1 cellular context compared by ENCODE assay signal in the genomic region with DNA sequence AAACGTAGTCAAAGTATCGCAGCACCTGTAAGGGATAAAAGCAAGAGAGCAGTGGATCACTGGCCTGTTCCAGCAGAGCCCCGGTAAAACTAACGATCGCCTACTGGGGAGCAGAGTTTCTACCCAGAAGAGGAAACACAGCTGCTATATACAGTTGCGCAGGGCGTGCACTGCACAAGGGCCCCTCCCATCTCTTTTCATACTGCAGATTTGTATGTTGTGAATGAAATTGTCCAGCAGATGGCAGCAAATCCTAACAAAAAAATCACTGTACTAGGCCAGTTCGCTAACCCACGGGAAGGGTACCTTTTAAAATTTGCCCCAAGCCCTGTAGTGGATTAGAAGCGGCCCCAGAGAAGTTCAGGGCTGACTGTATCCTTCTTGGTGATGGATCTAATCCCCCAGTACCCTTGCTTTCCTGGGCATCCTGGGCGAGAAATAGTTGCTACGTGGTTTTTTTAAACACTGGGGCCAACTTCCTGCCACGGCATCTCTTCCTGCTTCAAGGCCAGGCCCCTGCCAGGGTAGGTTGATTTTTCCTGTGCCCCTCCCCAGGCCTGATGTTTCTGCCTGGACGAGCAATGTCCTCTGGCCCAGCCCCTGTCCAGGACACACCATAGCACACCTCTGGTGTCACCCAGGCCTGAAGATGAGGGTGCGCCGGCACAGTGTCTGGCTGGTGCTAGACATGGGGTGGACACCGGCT.
A peak's percentile ranks its signal among the peaks of the same experiment; 100 is the strongest.
TF ChIP-seq lines count a peak whose summit lies in the region.

No MANE protein-coding gene starts in this region.

TF ChIP-seq in K562, 482 proteins besides CTCF, POLR2A, EP300 and RAD21 (continued from another document and continues in another):
- TF ChIP-seq, protein P1, sequence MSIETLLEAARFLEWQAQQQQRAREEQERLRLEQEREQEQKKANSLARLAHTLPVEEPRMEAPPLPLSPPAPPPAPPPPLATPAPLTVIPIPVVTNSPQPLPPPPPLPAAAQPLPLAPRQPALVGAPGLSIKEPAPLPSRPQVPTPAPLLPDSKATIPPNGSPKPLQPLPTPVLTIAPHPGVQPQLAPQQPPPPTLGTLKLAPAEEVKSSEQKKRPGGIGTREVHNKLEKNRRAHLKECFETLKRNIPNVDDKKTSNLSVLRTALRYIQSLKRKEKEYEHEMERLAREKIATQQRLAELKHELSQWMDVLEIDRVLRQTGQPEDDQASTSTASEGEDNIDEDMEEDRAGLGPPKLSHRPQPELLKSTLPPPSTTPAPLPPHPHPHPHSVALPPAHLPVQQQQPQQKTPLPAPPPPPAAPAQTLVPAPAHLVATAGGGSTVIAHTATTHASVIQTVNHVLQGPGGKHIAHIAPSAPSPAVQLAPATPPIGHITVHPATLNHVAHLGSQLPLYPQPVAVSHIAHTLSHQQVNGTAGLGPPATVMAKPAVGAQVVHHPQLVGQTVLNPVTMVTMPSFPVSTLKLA (conservative IDR thresholded peaks at IDR 0.05), result no peak
- TF ChIP-seq KAT8 (IDR thresholded peaks at IDR 0.05; ENCODE audit: low read depth) (no peak), SMARCA4 (IDR thresholded peaks at IDR 0.05) (no peak), ZC3H8 (IDR thresholded peaks at IDR 0.05) (no peak), ZNF232 (CRISPR knock-in tag; IDR thresholded peaks at IDR 0.05) (no peak), EP400 (IDR thresholded peaks at IDR 0.05) (no peak), CSDE1 (IDR thresholded peaks at IDR 0.05) (no peak), MAZ (CRISPR knock-in tag; conservative IDR thresholded peaks at IDR 0.05 in 1 of 2, IDR thresholded peaks at IDR 0.05 in 1 of 2) (peak; percentile 65 to 95; a peak in 3 of 4 replicates), ETS2 (tag; IDR thresholded peaks at IDR 0.05; ENCODE audit: borderline replicate concordance, poor library complexity, severe bottlenecking) (no peak), FOSL1 (tag; conservative IDR thresholded peaks at IDR 0.05) (no peak), PHF20 (IDR thresholded peaks at IDR 0.05; ENCODE audit: partially characterized antibody) (no peak), SMC3 (conservative IDR thresholded peaks at IDR 0.05; ENCODE audit: insufficient read depth, low read depth, low read length) (peak; percentile 56; the same call in 1 of the 2 replicates), JUND (IDR thresholded peaks at IDR 0.05; ENCODE audit: borderline replicate concordance, low read depth, low read length) (no peak), JUND (tag; IDR thresholded peaks at IDR 0.05; ENCODE audit: borderline replicate concordance, low read depth, low read length) (no peak), SREBF1 (IDR thresholded peaks at IDR 0.05; ENCODE audit: borderline replicate concordance, low read depth, low read length) (no peak), CTBP1 (IDR thresholded peaks at IDR 0.05; ENCODE audit: borderline replicate concordance) (no peak; the same call in 1 of the 2 replicates), BCOR (IDR thresholded peaks at IDR 0.05) (peak; percentile 73; the same call in 1 of the 2 replicates), RB1 (IDR thresholded peaks at IDR 0.05; ENCODE audit: low read depth) (peak; percentile 32; the same call in 1 of the 2 replicates), HNRNPK (IDR thresholded peaks at IDR 0.05; ENCODE audit: low read depth, low read length, poor library complexity, severe bottlenecking) (no peak), PTBP1 (IDR thresholded peaks at IDR 0.05; ENCODE audit: low read depth, low read length) (peak; percentile 91), NRF1 (conservative IDR thresholded peaks at IDR 0.05 in 1 of 2, IDR thresholded peaks at IDR 0.05 in 1 of 2) (peak; percentile 89 to 91), MEF2D (tag; conservative IDR thresholded peaks at IDR 0.05; ENCODE audit: low read depth) (no peak), ZNF780A (CRISPR knock-in tag; IDR thresholded peaks at IDR 0.05) (no peak), SP1 (CRISPR knock-in tag; IDR thresholded peaks at IDR 0.05) (peak; percentile 60), POLR3G (IDR thresholded peaks at IDR 0.05; ENCODE audit: extremely low read depth, insufficient read length, insufficient replicate concordance) (no peak)
- TF ChIP-seq, protein P2, sequence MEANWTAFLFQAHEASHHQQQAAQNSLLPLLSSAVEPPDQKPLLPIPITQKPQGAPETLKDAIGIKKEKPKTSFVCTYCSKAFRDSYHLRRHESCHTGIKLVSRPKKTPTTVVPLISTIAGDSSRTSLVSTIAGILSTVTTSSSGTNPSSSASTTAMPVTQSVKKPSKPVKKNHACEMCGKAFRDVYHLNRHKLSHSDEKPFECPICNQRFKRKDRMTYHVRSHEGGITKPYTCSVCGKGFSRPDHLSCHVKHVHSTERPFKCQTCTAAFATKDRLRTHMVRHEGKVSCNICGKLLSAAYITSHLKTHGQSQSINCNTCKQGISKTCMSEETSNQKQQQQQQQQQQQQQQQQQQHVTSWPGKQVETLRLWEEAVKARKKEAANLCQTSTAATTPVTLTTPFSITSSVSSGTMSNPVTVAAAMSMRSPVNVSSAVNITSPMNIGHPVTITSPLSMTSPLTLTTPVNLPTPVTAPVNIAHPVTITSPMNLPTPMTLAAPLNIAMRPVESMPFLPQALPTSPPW (CRISPR knock-in tag; IDR thresholded peaks at IDR 0.05), result peak; percentile 70
- TF ChIP-seq, protein P3, sequence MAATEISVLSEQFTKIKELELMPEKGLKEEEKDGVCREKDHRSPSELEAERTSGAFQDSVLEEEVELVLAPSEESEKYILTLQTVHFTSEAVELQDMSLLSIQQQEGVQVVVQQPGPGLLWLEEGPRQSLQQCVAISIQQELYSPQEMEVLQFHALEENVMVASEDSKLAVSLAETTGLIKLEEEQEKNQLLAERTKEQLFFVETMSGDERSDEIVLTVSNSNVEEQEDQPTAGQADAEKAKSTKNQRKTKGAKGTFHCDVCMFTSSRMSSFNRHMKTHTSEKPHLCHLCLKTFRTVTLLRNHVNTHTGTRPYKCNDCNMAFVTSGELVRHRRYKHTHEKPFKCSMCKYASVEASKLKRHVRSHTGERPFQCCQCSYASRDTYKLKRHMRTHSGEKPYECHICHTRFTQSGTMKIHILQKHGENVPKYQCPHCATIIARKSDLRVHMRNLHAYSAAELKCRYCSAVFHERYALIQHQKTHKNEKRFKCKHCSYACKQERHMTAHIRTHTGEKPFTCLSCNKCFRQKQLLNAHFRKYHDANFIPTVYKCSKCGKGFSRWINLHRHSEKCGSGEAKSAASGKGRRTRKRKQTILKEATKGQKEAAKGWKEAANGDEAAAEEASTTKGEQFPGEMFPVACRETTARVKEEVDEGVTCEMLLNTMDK (IDR thresholded peaks at IDR 0.05; ENCODE audit: borderline replicate concordance, insufficient read depth, low read depth, low read length, poor library complexity, severe bottlenecking), result no peak
- TF ChIP-seq, protein P4, sequence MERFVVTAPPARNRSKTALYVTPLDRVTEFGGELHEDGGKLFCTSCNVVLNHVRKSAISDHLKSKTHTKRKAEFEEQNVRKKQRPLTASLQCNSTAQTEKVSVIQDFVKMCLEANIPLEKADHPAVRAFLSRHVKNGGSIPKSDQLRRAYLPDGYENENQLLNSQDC (CRISPR knock-in tag; IDR thresholded peaks at IDR 0.05), result no peak
- TF ChIP-seq, protein P5, sequence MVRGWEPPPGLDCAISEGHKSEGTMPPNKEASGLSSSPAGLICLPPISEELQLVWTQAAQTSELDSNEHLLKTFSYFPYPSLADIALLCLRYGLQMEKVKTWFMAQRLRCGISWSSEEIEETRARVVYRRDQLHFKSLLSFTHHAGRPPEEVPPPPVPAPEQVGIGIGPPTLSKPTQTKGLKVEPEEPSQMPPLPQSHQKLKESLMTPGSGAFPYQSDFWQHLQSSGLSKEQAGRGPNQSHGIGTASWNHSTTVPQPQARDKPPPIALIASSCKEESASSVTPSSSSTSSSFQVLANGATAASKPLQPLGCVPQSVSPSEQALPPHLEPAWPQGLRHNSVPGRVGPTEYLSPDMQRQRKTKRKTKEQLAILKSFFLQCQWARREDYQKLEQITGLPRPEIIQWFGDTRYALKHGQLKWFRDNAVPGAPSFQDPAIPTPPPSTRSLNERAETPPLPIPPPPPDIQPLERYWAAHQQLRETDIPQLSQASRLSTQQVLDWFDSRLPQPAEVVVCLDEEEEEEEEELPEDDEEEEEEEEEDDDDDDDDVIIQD (CRISPR knock-in tag; IDR thresholded peaks at IDR 0.05), result no peak
- TF ChIP-seq, protein P6, sequence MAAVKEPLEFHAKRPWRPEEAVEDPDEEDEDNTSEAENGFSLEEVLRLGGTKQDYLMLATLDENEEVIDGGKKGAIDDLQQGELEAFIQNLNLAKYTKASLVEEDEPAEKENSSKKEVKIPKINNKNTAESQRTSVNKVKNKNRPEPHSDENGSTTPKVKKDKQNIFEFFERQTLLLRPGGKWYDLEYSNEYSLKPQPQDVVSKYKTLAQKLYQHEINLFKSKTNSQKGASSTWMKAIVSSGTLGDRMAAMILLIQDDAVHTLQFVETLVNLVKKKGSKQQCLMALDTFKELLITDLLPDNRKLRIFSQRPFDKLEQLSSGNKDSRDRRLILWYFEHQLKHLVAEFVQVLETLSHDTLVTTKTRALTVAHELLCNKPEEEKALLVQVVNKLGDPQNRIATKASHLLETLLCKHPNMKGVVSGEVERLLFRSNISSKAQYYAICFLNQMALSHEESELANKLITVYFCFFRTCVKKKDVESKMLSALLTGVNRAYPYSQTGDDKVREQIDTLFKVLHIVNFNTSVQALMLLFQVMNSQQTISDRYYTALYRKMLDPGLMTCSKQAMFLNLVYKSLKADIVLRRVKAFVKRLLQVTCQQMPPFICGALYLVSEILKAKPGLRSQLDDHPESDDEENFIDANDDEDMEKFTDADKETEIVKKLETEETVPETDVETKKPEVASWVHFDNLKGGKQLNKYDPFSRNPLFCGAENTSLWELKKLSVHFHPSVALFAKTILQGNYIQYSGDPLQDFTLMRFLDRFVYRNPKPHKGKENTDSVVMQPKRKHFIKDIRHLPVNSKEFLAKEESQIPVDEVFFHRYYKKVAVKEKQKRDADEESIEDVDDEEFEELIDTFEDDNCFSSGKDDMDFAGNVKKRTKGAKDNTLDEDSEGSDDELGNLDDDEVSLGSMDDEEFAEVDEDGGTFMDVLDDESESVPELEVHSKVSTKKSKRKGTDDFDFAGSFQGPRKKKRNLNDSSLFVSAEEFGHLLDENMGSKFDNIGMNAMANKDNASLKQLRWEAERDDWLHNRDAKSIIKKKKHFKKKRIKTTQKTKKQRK (IDR thresholded peaks at IDR 0.05; ENCODE audit: borderline replicate concordance, low read depth, low read length), result 0 out of 2 replicates have a peak, but pooled peaks have one; percentile 50
- TF ChIP-seq, protein P7, sequence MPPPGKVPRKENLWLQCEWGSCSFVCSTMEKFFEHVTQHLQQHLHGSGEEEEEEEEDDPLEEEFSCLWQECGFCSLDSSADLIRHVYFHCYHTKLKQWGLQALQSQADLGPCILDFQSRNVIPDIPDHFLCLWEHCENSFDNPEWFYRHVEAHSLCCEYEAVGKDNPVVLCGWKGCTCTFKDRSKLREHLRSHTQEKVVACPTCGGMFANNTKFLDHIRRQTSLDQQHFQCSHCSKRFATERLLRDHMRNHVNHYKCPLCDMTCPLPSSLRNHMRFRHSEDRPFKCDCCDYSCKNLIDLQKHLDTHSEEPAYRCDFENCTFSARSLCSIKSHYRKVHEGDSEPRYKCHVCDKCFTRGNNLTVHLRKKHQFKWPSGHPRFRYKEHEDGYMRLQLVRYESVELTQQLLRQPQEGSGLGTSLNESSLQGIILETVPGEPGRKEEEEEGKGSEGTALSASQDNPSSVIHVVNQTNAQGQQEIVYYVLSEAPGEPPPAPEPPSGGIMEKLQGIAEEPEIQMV (tag; conservative IDR thresholded peaks at IDR 0.05; ENCODE audit: low read depth), result no peak
- TF ChIP-seq, protein P8, sequence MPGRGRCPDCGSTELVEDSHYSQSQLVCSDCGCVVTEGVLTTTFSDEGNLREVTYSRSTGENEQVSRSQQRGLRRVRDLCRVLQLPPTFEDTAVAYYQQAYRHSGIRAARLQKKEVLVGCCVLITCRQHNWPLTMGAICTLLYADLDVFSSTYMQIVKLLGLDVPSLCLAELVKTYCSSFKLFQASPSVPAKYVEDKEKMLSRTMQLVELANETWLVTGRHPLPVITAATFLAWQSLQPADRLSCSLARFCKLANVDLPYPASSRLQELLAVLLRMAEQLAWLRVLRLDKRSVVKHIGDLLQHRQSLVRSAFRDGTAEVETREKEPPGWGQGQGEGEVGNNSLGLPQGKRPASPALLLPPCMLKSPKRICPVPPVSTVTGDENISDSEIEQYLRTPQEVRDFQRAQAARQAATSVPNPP (IDR thresholded peaks at IDR 0.05; ENCODE audit: borderline replicate concordance, insufficient read depth, insufficient read length), result no peak
- TF ChIP-seq, protein P9, sequence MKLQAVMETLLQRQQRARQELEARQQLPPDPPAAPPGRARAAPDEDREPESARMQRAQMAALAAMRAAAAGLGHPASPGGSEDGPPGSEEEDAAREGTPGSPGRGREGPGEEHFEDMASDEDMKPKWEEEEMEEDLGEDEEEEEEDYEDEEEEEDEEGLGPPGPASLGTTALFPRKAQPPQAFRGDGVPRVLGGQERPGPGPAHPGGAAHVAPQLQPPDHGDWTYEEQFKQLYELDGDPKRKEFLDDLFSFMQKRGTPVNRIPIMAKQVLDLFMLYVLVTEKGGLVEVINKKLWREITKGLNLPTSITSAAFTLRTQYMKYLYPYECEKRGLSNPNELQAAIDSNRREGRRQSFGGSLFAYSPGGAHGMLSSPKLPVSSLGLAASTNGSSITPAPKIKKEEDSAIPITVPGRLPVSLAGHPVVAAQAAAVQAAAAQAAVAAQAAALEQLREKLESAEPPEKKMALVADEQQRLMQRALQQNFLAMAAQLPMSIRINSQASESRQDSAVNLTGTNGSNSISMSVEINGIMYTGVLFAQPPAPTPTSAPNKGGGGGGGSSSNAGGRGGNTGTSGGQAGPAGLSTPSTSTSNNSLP (IDR thresholded peaks at IDR 0.05; ENCODE audit: borderline replicate concordance, low read depth, low read length), result 0 out of 2 replicates have a peak, but pooled peaks have one; percentile 39
- TF ChIP-seq, protein P10, sequence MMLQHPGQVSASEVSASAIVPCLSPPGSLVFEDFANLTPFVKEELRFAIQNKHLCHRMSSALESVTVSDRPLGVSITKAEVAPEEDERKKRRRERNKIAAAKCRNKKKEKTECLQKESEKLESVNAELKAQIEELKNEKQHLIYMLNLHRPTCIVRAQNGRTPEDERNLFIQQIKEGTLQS (IDR thresholded peaks at IDR 0.05), result no peak
- TF ChIP-seq, protein P10 (CRISPR knock-in tag; conservative IDR thresholded peaks at IDR 0.05), result no peak
- TF ChIP-seq, protein P11, sequence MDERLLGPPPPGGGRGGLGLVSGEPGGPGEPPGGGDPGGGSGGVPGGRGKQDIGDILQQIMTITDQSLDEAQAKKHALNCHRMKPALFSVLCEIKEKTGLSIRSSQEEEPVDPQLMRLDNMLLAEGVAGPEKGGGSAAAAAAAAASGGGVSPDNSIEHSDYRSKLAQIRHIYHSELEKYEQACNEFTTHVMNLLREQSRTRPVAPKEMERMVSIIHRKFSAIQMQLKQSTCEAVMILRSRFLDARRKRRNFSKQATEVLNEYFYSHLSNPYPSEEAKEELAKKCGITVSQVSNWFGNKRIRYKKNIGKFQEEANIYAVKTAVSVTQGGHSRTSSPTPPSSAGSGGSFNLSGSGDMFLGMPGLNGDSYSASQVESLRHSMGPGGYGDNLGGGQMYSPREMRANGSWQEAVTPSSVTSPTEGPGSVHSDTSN (CRISPR knock-in tag; IDR thresholded peaks at IDR 0.05; ENCODE audit: low read depth), result no peak
- TF ChIP-seq, protein P11 (tag; conservative IDR thresholded peaks at IDR 0.05; ENCODE audit: low read depth), result no peak
